8 cellular contexts compared by ENCODE assay signal in the genomic region with DNA sequence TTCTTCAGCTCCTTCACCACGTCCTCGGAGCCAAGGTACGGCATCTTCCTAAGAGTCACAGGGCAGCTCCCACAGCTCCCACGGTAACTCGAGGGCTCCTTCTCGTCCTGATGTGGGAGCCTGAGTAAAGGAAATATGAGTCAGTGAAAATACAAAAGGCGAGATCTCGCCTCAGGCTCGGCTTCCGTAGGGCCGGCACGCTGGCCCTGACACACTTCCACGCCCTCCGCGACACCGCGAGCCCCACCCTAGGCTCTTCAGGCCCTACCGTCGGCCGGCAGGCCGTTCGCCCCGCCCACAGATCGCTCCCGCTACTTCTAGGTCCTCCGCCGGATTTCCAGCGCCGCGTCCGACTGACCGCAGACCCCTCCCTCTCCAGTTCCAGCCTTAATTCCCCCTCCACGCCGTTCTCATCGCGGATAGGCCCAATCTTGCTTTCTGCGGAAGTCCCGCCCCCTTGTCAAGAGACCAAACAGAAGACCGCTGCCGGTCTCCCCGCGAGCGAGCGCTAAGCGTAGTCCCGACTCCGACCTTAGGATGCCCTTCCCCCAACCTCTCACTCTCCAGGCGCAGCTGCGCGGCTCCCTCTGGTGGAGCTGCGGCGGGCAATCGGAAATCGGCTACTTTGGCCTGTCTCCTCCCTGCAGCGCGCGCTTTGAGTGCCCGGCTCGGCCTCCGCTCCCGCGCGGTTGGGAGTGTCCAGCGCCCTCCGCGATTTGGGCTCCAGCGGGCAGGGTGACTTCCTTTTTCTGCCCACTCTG. TPM values are rescaled to one million over a fixed set of nuclear protein-coding genes. Genes with fewer than 3 reads are reported as not detected.
DNase-seq lines count a peak whose midpoint lies in the region; ATAC-seq and TF ChIP-seq lines count a peak whose summit lies in the region.

Gene AP4B1 (minus strand): TSS at position 126 of the 761 bp plus-strand sequence. CDS start 82 bp downstream, at position 44.
Gene DCLRE1B (plus strand): TSS at position 653 of the 761 bp plus-strand sequence. CDS start 261 bp downstream, outside the sequence.

- peaks cover 7% of the 10 kb centered on the region for H3K36me3 ChIP-seq in CD8-positive, alpha-beta T cell (ENCODE audit: insufficient read depth, low read length)

- peak within 1 kb of the TSS; percentile 85 for H3K4me3 ChIP-seq in CD8-positive, alpha-beta T cell (ENCODE audit: low read depth, low read length)
- H3K4me3 ChIP-seq in dorsolateral prefrontal cortex (peak within 1 kb of the TSS; percentile 69 to 99 (median 90)), lower leg skin (ENCODE audit: low read depth, poor library complexity, severe bottlenecking) (peak within 1 kb of the TSS; percentile 58)

- peak; percentile 65 for TF ChIP-seq CTCF in CD8-positive, alpha-beta T cell (IDR thresholded peaks at IDR 0.05)
- TF ChIP-seq CTCF in dorsolateral prefrontal cortex (IDR thresholded peaks at IDR 0.05 in 54 of 56, conservative IDR thresholded peaks at IDR 0.05 in 2 of 56; ENCODE audit: low read depth in 1 of 56, partially characterized antibody in 56 of 56) (peak; percentile 60 to 94 (median 82)), lower leg skin (IDR thresholded peaks at IDR 0.05) (peak in 1 of 3 donors; percentile 64)

- no peaks in the 10 kb centered on the region for H3K9me3 ChIP-seq in CD8-positive, alpha-beta T cell (ENCODE audit: low read length)

- H3K4me1 Mint-ChIP-seq in CD8-positive, alpha-beta T cell (ENCODE audit: low read depth) = peaks cover 62% of the 10 kb centered on the region
- peaks cover 39% of the 10 kb centered on the region for H3K4me1 Mint-ChIP-seq in activated CD4-positive, alpha-beta memory T cell treated with anti-CD3 and anti-CD28 coated beads for 36 hours (ENCODE audit: low read depth)

- TF ChIP-seq POLR2A in lower leg skin (IDR thresholded peaks at IDR 0.05) = no peak

- H3K27me3 ChIP-seq in CD8-positive, alpha-beta T cell (ENCODE audit: insufficient read depth, low read length) = no peaks in the 10 kb centered on the region
- H3K27me3 ChIP-seq in dorsolateral prefrontal cortex = no peaks in the 10 kb centered on the region

- H3K27ac ChIP-seq in CD8-positive, alpha-beta T cell (ENCODE audit: low read depth, low read length) = peak within 1 kb of the TSS; percentile 96
- H3K27ac ChIP-seq in dorsolateral prefrontal cortex = peak within 1 kb of the TSS; percentile 79 to 99 (median 96)

- intact Hi-C loops in CD8-positive, alpha-beta T cell (cut with DNase I, micrococcal nuclease) = loop anchor here (1.0 to 10.0 kb wide), 8 partner anchors 24 to 830 kb away; partner anchors contain the start of genes HIPK1 (in 2 of the 2), PTPN22 (in 2 of the 2), RSBN1 (in 2 of the 2) and BCAS2 (in 1 of the 2)
- intact Hi-C loops in activated CD4-positive, alpha-beta memory T cell treated with anti-CD3 and anti-CD28 coated beads for 36 hours (cut with micrococcal nuclease) = loop anchor here (1.0 kb wide), 4 partner anchors 24 to 93 kb away; partner anchors contain the start of genes HIPK1, PTPN22 and RSBN1
- intact Hi-C loops in dorsolateral prefrontal cortex (cut with DNase I) (loop anchor here (1.0 to 5.0 kb wide), 5 partner anchors 24 to 93 kb away; partner anchors contain the start of genes HIPK1 (in 2 of the 2) and RSBN1 (in 2 of the 2)), lower leg skin (cut with DNase I; ENCODE audit: low total_unique reads) (loop anchor here (10.0 kb wide), 1 partner anchor 70 kb away; no protein-coding TSS in a partner anchor)

- H3K36me3 Mint-ChIP-seq in CD8-positive, alpha-beta T cell = peaks cover 60% of the 10 kb centered on the region
- peaks cover 28% of the 10 kb centered on the region for H3K36me3 Mint-ChIP-seq in activated CD4-positive, alpha-beta memory T cell treated with anti-CD3 and anti-CD28 coated beads for 36 hours

- DNase-seq in CD8-positive, alpha-beta T cell = peak; percentile 93 to 99 (median 94)
- DNase-seq in HK-2 (ENCODE audit: unreplicated experiment) (peak; percentile 99), NCI-H82 treated with DMSO at 0.1 percent for 48 hours (lab: John Stamatoyannopoulos, UW; ENCODE audit: unreplicated experiment) (peak; percentile 99), dorsolateral prefrontal cortex (peak; percentile 91 to 98 (median 97)), lower leg skin (ENCODE audit: low spot score in 2 of 2) (peak; percentile 98 to 100)
- DNase-seq in activated CD4-positive, alpha-beta memory T cell treated with anti-CD3 and anti-CD28 coated beads for 36 hours = peak; percentile 99
- peak; percentile 93 to 98 for DNase-seq in stimulated activated CD4-positive, alpha-beta T cell treated with anti-CD3 and anti-CD28 coated beads, Interleukin-4, amount 100 ng/mL, for 48 hours (ENCODE audit: low read depth in 2 of 2)

- WGBS in lower leg skin, 2 donors = 1% methylated on average over 66 to 67 of the region's 67 CpGs

- POLR2A ChIA-PET in CD8-positive, alpha-beta T cell (lab: Charles Lee) = interaction anchor here (0.6 to 4.3 kb wide), 25 partner anchors 12 to 1151 kb away, joined by 3 to 119 read pairs (median 4); partner anchors contain the start of genes HIPK1, RSBN1 and TRIM33
- POLR2A ChIA-PET in activated CD4-positive, alpha-beta memory T cell treated with anti-CD3 and anti-CD28 coated beads for 36 hours (lab: Charles Lee) = interaction anchor here (0.5 to 5.2 kb wide), 17 partner anchors 15 to 146 kb away, joined by 3 to 137 read pairs (median 4); partner anchors contain the start of genes HIPK1, PHTF1 and RSBN1

- H3K4me1 ChIP-seq in CD8-positive, alpha-beta T cell (ENCODE audit: insufficient read depth, low read length) = peaks cover 34% of the 10 kb centered on the region

- no peaks in the 10 kb centered on the region for H3K27me3 Mint-ChIP-seq in CD8-positive, alpha-beta T cell (ENCODE audit: low read depth)
- H3K27me3 Mint-ChIP-seq in activated CD4-positive, alpha-beta memory T cell treated with anti-CD3 and anti-CD28 coated beads for 36 hours = no peaks in the 10 kb centered on the region

- peak within 1 kb of the TSS; percentile 100 for H3K27ac Mint-ChIP-seq in CD8-positive, alpha-beta T cell
- peak within 1 kb of the TSS; percentile 96 for H3K27ac Mint-ChIP-seq in activated CD4-positive, alpha-beta memory T cell treated with anti-CD3 and anti-CD28 coated beads for 36 hours

- peak within 1 kb of the TSS; percentile 99 for H3K4me3 Mint-ChIP-seq in CD8-positive, alpha-beta T cell
- peak within 1 kb of the TSS; percentile 94 for H3K4me3 Mint-ChIP-seq in activated CD4-positive, alpha-beta memory T cell treated with anti-CD3 and anti-CD28 coated beads for 36 hours

- no peaks in the 10 kb centered on the region for H3K9me3 Mint-ChIP-seq in CD8-positive, alpha-beta T cell
- H3K9me3 Mint-ChIP-seq in activated CD4-positive, alpha-beta memory T cell treated with anti-CD3 and anti-CD28 coated beads for 36 hours = no peaks in the 10 kb centered on the region

- ATAC-seq in CD8-positive, alpha-beta T cell = peak; percentile 92
- peak; percentile 90 for ATAC-seq in GM19452 (IDR thresholded peaks at IDR 0.05; ENCODE audit: unreplicated experiment)

- CTCF ChIA-PET in CD8-positive, alpha-beta T cell (lab: Charles Lee) = interaction anchor here (0.9 to 6.0 kb wide), 16 partner anchors 22 to 144 kb away, joined by 3 to 61 read pairs (median 4); partner anchors contain the start of genes HIPK1 and RSBN1
- CTCF ChIA-PET in activated CD4-positive, alpha-beta memory T cell treated with anti-CD3 and anti-CD28 coated beads for 36 hours (lab: Charles Lee) = interaction anchor here (0.5 to 5.5 kb wide), 17 partner anchors 11 to 832 kb away, joined by 3 to 56 read pairs (median 5); partner anchors contain the start of genes BCL2L15, HIPK1, LRIG2 and PHTF1

RNA-seq across cellular contexts. Expression of gene AP4B1, which starts in this region (rescaled TPM):
- total RNA-seq in CD8-positive, alpha-beta T cell = 10 to 100 TPM; 63.7 to 67.3 TPM
- total RNA-seq in activated CD4-positive, alpha-beta memory T cell treated with anti-CD3 and anti-CD28 coated beads for 36 hours = 10 to 100 TPM; 41.4 to 42.2 TPM
- total RNA-seq in dorsolateral prefrontal cortex (10 to 100 TPM; 26.7 to 71.0 (median 42.4) TPM), lower leg skin (10 to 100 TPM in 1 of 4 donors, 1 to 10 TPM in 3; 5.3 to 19.1 (median 5.9) TPM)

RNA-seq across cellular contexts. Expression of gene DCLRE1B, which starts in this region (rescaled TPM):
- total RNA-seq in CD8-positive, alpha-beta T cell = 1 to 10 TPM; 8.1 to 9.1 TPM
- 10 to 100 TPM; 19.4 to 19.6 TPM for total RNA-seq in activated CD4-positive, alpha-beta memory T cell treated with anti-CD3 and anti-CD28 coated beads for 36 hours
- 1 to 10 TPM; 2.4 to 8.8 (median 4.9) TPM for total RNA-seq in dorsolateral prefrontal cortex
- total RNA-seq in lower leg skin = 1 to 10 TPM; 2.1 to 4.4 (median 3.5) TPM

Comparison
In these comparisons a context has a peak if more than half of its experiments do, and no peak if none do; other contexts are left out.
1. Peak in every context shown above with its lines: DNase-seq, ATAC-seq, H3K4me3 ChIP-seq and H3K27ac ChIP-seq.